ENCODE assay signal across 11 cellular contexts in the genomic region with DNA sequence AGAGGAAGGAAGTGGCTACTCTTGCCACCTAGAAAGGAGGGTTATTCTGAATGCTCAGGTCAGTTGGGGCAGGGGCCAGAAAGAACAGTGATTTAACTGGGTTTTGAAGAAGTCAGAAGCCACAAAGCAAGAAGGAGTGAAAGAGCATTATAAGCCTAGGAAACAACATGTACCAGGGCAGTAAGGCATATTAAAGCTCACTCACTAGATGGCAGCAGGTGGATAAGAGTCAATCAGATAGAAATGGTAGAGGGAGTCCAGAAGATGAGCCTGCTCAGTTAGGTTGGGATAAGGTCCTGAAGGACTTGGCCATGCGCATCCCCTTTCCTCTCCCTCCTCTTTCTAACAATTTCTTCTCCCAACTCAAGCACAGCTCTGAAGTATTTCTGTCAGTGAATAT. TPM values are rescaled to one million over a fixed set of nuclear protein-coding genes. Genes with fewer than 3 reads are reported as not detected.
A peak's percentile ranks its signal among the peaks of the same experiment; 100 is the strongest.
DNase-seq lines count a peak whose midpoint lies in the region; ATAC-seq, FAIRE-seq and TF ChIP-seq lines count a peak whose summit lies in the region.
"Had no signal": no experiment of that assay in that cellular context is flagged by ENCODE, and none has a peak within 500 bp of the region (broad histone marks: within the 10 kb centered on the region; RNA-seq: fewer than 3 reads in every experiment).

No MANE protein-coding gene starts in this region.

- no peak overlapping the region for H3K4me2 ChIP-seq in hepatocyte
- H3K4me2 ChIP-seq: KMS-11 had no signal

- H3K9me3 ChIP-seq in BE2C: no peaks in the 10 kb centered on the region
- H3K9me3 ChIP-seq in hepatocyte (ENCODE audit: low read depth): no peaks in the 10 kb centered on the region

- H3K27me3 ChIP-seq in BE2C (no peaks in the 10 kb centered on the region; the same call in none of the 2 replicates), H7 (ENCODE audit: control insufficient read depth, insufficient read depth, low read length) (no peaks in the 10 kb centered on the region), hepatocyte (no peaks in the 10 kb centered on the region)

- no peak for DNase-seq in BE2C
- DNase-seq in H7: peak; percentile 22
- peak; percentile 36 for DNase-seq in RPMI7951 (ENCODE audit: low read depth)
- DNase-seq in hepatocyte (ENCODE audit: low spot score): no peak
- no peak for DNase-seq in NCI-H187 treated with DMSO at 0.1 percent for 48 hours (lab: John Stamatoyannopoulos, UW)
- DNase-seq in RCC 7860 (ENCODE audit: low spot score): no peak
- DNase-seq in activated CD4-positive, alpha-beta T cell treated with anti-CD3 and anti-CD28 coated beads for 4 hours: no peak
- DNase-seq: activated CD4-positive, CD25-positive, alpha-beta regulatory T cell treated with anti-CD3 and anti-CD28 coated beads, Interleukin-2, amount 50 U/mL, for 72 hours had no signal

- H3K79me2 ChIP-seq in hepatocyte: no peaks in the 10 kb centered on the region

- H3K27ac ChIP-seq in hepatocyte: no peak overlapping the region
- H3K27ac ChIP-seq: KMS-11 had no signal

- no peak overlapping the region for H2AFZ ChIP-seq in hepatocyte

- H3K9me2 ChIP-seq in hepatocyte (replicated peaks; ENCODE audit: insufficient read depth): no peaks in the 10 kb centered on the region

- no peak for ATAC-seq in GM18511 (IDR thresholded peaks at IDR 0.05; ENCODE audit: unreplicated experiment)

- TF ChIP-seq CTCF in BE2C (IDR thresholded peaks at IDR 0.05; ENCODE audit: low read depth, low read length): peak; percentile 25; the same call in 1 of the 2 replicates
- TF ChIP-seq CTCF in hepatocyte (IDR thresholded peaks at IDR 0.05; ENCODE audit: poor library complexity): peak; percentile 25

- no peak for FAIRE-seq in RCC 7860 (lab: Jason Lieb, UNC)

- no peak overlapping the region for H3K4me3 ChIP-seq in BE2C (ENCODE audit: low read depth, low read length)
- no peak overlapping the region for H3K4me3 ChIP-seq in H7 (ENCODE audit: insufficient read depth, low read depth, low read length)
- no peak overlapping the region for H3K4me3 ChIP-seq in hepatocyte

- H3K36me3 ChIP-seq in BE2C (no peaks in the 10 kb centered on the region), H7 (replicated peaks; ENCODE audit: control insufficient read depth, insufficient read depth, low read length) (no peaks in the 10 kb centered on the region), hepatocyte (replicated peaks; ENCODE audit: insufficient read depth, low read depth) (no peaks in the 10 kb centered on the region)

- H3K4me1 ChIP-seq in BE2C (no peaks in the 10 kb centered on the region), hepatocyte (ENCODE audit: insufficient read depth) (no peaks in the 10 kb centered on the region)

- WGBS in hepatocyte (ENCODE audit: low lambda C conversion rate, missing lambda C conversion rate): 91% methylated on average over 1 of the region's 1 CpG

- H4K20me1 ChIP-seq in hepatocyte (ENCODE audit: insufficient read depth, poor library complexity, severe bottlenecking): no peaks in the 10 kb centered on the region

RNA-seq across cellular contexts. Expression of a gene that starts 22.0 kb away (rescaled TPM):
- not detected for polyA plus RNA-seq in BE2C (2012; ENCODE audit: insufficient read depth, insufficient read length, low read depth)
- total RNA-seq in H7 (2014; rRNA removed; shearing (Covaris generic)): not detected in 2 replicates
- total RNA-seq in RPMI7951 (2014; rRNA removed; shearing (Covaris generic)): not detected in 2 replicates
- not detected in 2 replicates for total RNA-seq in hepatocyte
- polyA plus RNA-seq in hepatocyte: not detected in 2 replicates
- total RNA-seq: subcutaneous adipose tissue had no signal

RNA-seq across cellular contexts. Expression of a gene that starts 43.5 kb away (rescaled TPM):
- 0.37 TPM for polyA plus RNA-seq in BE2C (2012; ENCODE audit: insufficient read depth, insufficient read length, low read depth)
- not detected in 2 replicates for total RNA-seq in H7 (2014; rRNA removed; shearing (Covaris generic))
- total RNA-seq in RPMI7951 (2014; rRNA removed; shearing (Covaris generic)): 0.59 TPM in 1 of 2 replicates, not detected in the other
- not detected in 2 replicates for total RNA-seq in hepatocyte
- polyA plus RNA-seq in hepatocyte: 0.08 TPM in 1 of 2 replicates, not detected in the other
- total RNA-seq: subcutaneous adipose tissue had no signal

RNA-seq across cellular contexts. Expression of a gene that starts 54.5 kb away (rescaled TPM):
- polyA plus RNA-seq in BE2C (2012; ENCODE audit: insufficient read depth, insufficient read length, low read depth): not detected
- not detected in 2 replicates for total RNA-seq in H7 (2014; rRNA removed; shearing (Covaris generic))
- total RNA-seq in RPMI7951 (2014; rRNA removed; shearing (Covaris generic)): 0.24 TPM in 1 of 2 replicates, not detected in the other
- total RNA-seq in hepatocyte: not detected in 2 replicates
- polyA plus RNA-seq in hepatocyte: 0.16 and 0.69 TPM in 2 replicates
- total RNA-seq: subcutaneous adipose tissue had no signal

Comparison
In these comparisons a context has a peak if more than half of its experiments do, and no peak if none do; other contexts are left out.
1. DNase-seq: peak in H7 (single experiment) and RPMI7951 (single experiment); none in BE2C (single experiment), hepatocyte (single experiment), NCI-H187 treated with DMSO at 0.1 percent for 48 hours (single experiment), RCC 7860 (single experiment) and activated CD4-positive, alpha-beta T cell treated with anti-CD3 and anti-CD28 coated beads for 4 hours (0 of 2).